Comparison of ENCODE assay signal across 11 cellular contexts in genomic region chr15:90862964-90863721, GRCh38. TPM values are rescaled to one million over a fixed set of nuclear protein-coding genes. Genes with fewer than 3 reads are reported as not detected.
DNase-seq lines count a peak whose midpoint lies in the region; ATAC-seq and TF ChIP-seq lines count a peak whose summit lies in the region.
"Had no signal": no experiment of that assay in that cellular context is flagged by ENCODE, and none has a peak within 500 bp of the region (broad histone marks: within the 10 kb centered on the region; RNA-seq: fewer than 3 reads in every experiment).

No MANE protein-coding gene starts in this region.

- no peak for ATAC-seq in stimulated activated naive CD8-positive, alpha-beta T cell treated with anti-CD3 and anti-CD28 coated beads, Interleukin-15, amount 100 ng/mL, for 72 hours
- peak; percentile 57 to 77 for ATAC-seq in left cardiac atrium
- no peak for ATAC-seq in mucosa of descending colon
- no peak for ATAC-seq in GM19023 (IDR thresholded peaks at IDR 0.05; ENCODE audit: unreplicated experiment)

- peaks cover 3% of the 10 kb centered on the region for H3K4me1 ChIP-seq in mucosa of descending colon (ENCODE audit: low read depth)

- no peaks in the 10 kb centered on the region for H3K9me3 Mint-ChIP-seq in stimulated activated naive CD8-positive, alpha-beta T cell treated with anti-CD3 and anti-CD28 coated beads, Interleukin-15, Interleukin-2, amounts not matched to agents 100 ng/mL and 50 ng/mL, for 24 hours
- no peaks in the 10 kb centered on the region for H3K9me3 Mint-ChIP-seq in stimulated activated naive CD8-positive, alpha-beta T cell treated with anti-CD3 and anti-CD28 coated beads, Interleukin-15, amount 100 ng/mL, for 72 hours
- H3K9me3 Mint-ChIP-seq: CD8-positive, alpha-beta memory T cell; mesothelial cell of epicardium had no signal

- intact Hi-C loops in left cardiac atrium (cut with DNase I) = no loop called here
- intact Hi-C loops in mucosa of descending colon (cut with DNase I, micrococcal nuclease) = no loop called here

- no peaks in the 10 kb centered on the region for H3K36me3 Mint-ChIP-seq in stimulated activated naive CD8-positive, alpha-beta T cell treated with anti-CD3 and anti-CD28 coated beads, Interleukin-15, Interleukin-2, amounts not matched to agents 100 ng/mL and 50 ng/mL, for 24 hours (ENCODE audit: low read depth)
- H3K36me3 Mint-ChIP-seq: CD8-positive, alpha-beta memory T cell; mesothelial cell of epicardium had no signal

- peak overlapping the region; percentile 45 for H3K27ac Mint-ChIP-seq in stimulated activated naive CD8-positive, alpha-beta T cell treated with anti-CD3 and anti-CD28 coated beads, Interleukin-15, Interleukin-2, amounts not matched to agents 100 ng/mL and 50 ng/mL, for 24 hours
- H3K27ac Mint-ChIP-seq in stimulated activated naive CD8-positive, alpha-beta T cell treated with anti-CD3 and anti-CD28 coated beads, Interleukin-15, amount 100 ng/mL, for 72 hours = peak overlapping the region in 1 of 2 donors; percentile 17
- H3K27ac Mint-ChIP-seq: CD8-positive, alpha-beta memory T cell; mesothelial cell of epicardium had no signal

- TF ChIP-seq CTCF in VCaP (conservative IDR thresholded peaks at IDR 0.05) (no peak), mucosa of descending colon (IDR thresholded peaks at IDR 0.05) (no peak)

- H3K4me1 Mint-ChIP-seq in stimulated activated naive CD8-positive, alpha-beta T cell treated with anti-CD3 and anti-CD28 coated beads, Interleukin-15, Interleukin-2, amounts not matched to agents 100 ng/mL and 50 ng/mL, for 24 hours (ENCODE audit: low read depth) = peaks cover 43% of the 10 kb centered on the region
- peaks cover 31% of the 10 kb centered on the region for H3K4me1 Mint-ChIP-seq in stimulated activated naive CD8-positive, alpha-beta T cell treated with anti-CD3 and anti-CD28 coated beads, Interleukin-15, amount 100 ng/mL, for 72 hours

- no peaks in the 10 kb centered on the region for H3K27me3 Mint-ChIP-seq in stimulated activated naive CD8-positive, alpha-beta T cell treated with anti-CD3 and anti-CD28 coated beads, Interleukin-15, Interleukin-2, amounts not matched to agents 100 ng/mL and 50 ng/mL, for 24 hours
- peaks cover 9% of the 10 kb centered on the region for H3K27me3 Mint-ChIP-seq in stimulated activated naive CD8-positive, alpha-beta T cell treated with anti-CD3 and anti-CD28 coated beads, Interleukin-15, amount 100 ng/mL, for 72 hours

- peak overlapping the region; percentile 84 for H3K27ac ChIP-seq in VCaP

- no peak overlapping the region for H3K4me3 Mint-ChIP-seq in stimulated activated naive CD8-positive, alpha-beta T cell treated with anti-CD3 and anti-CD28 coated beads, Interleukin-15, Interleukin-2, amounts not matched to agents 100 ng/mL and 50 ng/mL, for 24 hours
- no peak overlapping the region for H3K4me3 Mint-ChIP-seq in stimulated activated naive CD8-positive, alpha-beta T cell treated with anti-CD3 and anti-CD28 coated beads, Interleukin-15, amount 100 ng/mL, for 72 hours
- H3K4me3 Mint-ChIP-seq: CD8-positive, alpha-beta memory T cell; mesothelial cell of epicardium had no signal

- H3K9me3 ChIP-seq in mucosa of descending colon = no peaks in the 10 kb centered on the region

- DNase-seq in stimulated activated naive CD8-positive, alpha-beta T cell treated with anti-CD3 and anti-CD28 coated beads, Interleukin-15, amount 100 ng/mL, for 72 hours = no peak
- DNase-seq in left cardiac atrium (no peak), mucosa of descending colon (no peak), UCSD-AML1 (lab: John Stamatoyannopoulos, UW; ENCODE audit: unreplicated experiment) (no peak), GM19238 (ENCODE audit: insufficient read length, low spot score) (no peak)
- DNase-seq: amygdala; CD8-positive, alpha-beta memory T cell had no signal

- H3K36me3 ChIP-seq in mucosa of descending colon (ENCODE audit: low read depth) = no peaks in the 10 kb centered on the region

- no peak overlapping the region for H3K4me3 ChIP-seq in mucosa of descending colon

RNA-seq across cellular contexts. Expression of gene FURIN, which starts 5.2 kb away (rescaled TPM):
- 10 to 100 TPM; 57.7 to 78.6 TPM for total RNA-seq in left cardiac atrium
- 10 to 100 TPM; 65.9 to 83.4 (median 67.4) TPM for total RNA-seq in mucosa of descending colon

RNA-seq across cellular contexts. Expression of gene FES, which starts 21.2 kb away (rescaled TPM):
- total RNA-seq in left cardiac atrium = 10 to 100 TPM; 26.9 to 29.2 TPM
- total RNA-seq in mucosa of descending colon = 10 to 100 TPM in 2 of 3 donors, 1 to 10 TPM in 1; 7.9 to 18.6 (median 12.1) TPM

RNA-seq across cellular contexts. Expression of gene MAN2A2, which starts 40.0 kb away (rescaled TPM):
- total RNA-seq in left cardiac atrium = 10 to 100 TPM; 79.3 to 83.2 TPM
- 10 to 100 TPM; 50.9 to 75.8 (median 75.3) TPM for total RNA-seq in mucosa of descending colon

Comparison
In these comparisons a context has a peak if more than half of its experiments do, and no peak if none do; other contexts are left out.
1. ATAC-seq: peak in left cardiac atrium (2 of 2); none in stimulated activated naive CD8-positive, alpha-beta T cell treated with anti-CD3 and anti-CD28 coated beads, Interleukin-15, amount 100 ng/mL, for 72 hours (single experiment), mucosa of descending colon (single experiment) and GM19023 (single experiment).